In the genomic region with DNA sequence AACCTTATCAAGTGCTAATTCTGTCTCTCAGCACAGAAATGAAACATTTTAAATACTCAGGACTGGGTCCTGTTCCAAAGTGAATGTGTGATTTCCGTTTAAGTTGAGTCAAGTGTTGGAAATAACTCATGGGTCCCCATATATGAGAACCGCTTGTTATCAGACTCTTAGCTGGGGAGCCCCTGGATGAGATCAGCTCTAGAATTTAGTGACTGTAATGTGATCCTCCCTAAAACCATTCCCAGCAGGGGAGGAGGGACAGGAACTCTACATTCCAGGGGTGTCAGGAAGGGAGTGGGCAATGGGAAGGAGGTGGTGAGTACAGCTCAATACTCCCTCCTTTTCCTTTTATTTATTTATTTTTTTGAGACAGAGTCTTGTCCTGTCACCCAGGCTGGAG, we compare ENCODE assay signal across 2 cellular contexts.
TF ChIP-seq lines count a peak whose summit lies in the region.

No MANE protein-coding gene starts in this region.

TF ChIP-seq in GM23338, 12 proteins besides CTCF, POLR2A, EP300 and RAD21 (continued from another document):
- no peak for TF ChIP-seq EZH2phosphoT487 (IDR thresholded peaks at IDR 0.05; ENCODE audit: unreplicated experiment)

TF ChIP-seq in WTC11, 78 proteins besides CTCF, POLR2A, EP300 and RAD21 (continued from another document):
- no peak for TF ChIP-seq IRF1 (CRISPR knock-in tag; IDR thresholded peaks at IDR 0.05)
- TF ChIP-seq, protein P1, sequence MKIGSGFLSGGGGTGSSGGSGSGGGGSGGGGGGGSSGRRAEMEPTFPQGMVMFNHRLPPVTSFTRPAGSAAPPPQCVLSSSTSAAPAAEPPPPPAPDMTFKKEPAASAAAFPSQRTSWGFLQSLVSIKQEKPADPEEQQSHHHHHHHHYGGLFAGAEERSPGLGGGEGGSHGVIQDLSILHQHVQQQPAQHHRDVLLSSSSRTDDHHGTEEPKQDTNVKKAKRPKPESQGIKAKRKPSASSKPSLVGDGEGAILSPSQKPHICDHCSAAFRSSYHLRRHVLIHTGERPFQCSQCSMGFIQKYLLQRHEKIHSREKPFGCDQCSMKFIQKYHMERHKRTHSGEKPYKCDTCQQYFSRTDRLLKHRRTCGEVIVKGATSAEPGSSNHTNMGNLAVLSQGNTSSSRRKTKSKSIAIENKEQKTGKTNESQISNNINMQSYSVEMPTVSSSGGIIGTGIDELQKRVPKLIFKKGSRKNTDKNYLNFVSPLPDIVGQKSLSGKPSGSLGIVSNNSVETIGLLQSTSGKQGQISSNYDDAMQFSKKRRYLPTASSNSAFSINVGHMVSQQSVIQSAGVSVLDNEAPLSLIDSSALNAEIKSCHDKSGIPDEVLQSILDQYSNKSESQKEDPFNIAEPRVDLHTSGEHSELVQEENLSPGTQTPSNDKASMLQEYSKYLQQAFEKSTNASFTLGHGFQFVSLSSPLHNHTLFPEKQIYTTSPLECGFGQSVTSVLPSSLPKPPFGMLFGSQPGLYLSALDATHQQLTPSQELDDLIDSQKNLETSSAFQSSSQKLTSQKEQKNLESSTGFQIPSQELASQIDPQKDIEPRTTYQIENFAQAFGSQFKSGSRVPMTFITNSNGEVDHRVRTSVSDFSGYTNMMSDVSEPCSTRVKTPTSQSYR (CRISPR knock-in tag; IDR thresholded peaks at IDR 0.05), result no peak
- TF ChIP-seq GTF2I (CRISPR knock-in tag; conservative IDR thresholded peaks at IDR 0.05), result no peak
- TF ChIP-seq RORB (CRISPR knock-in tag; IDR thresholded peaks at IDR 0.05), result no peak
- TF ChIP-seq, protein P2, sequence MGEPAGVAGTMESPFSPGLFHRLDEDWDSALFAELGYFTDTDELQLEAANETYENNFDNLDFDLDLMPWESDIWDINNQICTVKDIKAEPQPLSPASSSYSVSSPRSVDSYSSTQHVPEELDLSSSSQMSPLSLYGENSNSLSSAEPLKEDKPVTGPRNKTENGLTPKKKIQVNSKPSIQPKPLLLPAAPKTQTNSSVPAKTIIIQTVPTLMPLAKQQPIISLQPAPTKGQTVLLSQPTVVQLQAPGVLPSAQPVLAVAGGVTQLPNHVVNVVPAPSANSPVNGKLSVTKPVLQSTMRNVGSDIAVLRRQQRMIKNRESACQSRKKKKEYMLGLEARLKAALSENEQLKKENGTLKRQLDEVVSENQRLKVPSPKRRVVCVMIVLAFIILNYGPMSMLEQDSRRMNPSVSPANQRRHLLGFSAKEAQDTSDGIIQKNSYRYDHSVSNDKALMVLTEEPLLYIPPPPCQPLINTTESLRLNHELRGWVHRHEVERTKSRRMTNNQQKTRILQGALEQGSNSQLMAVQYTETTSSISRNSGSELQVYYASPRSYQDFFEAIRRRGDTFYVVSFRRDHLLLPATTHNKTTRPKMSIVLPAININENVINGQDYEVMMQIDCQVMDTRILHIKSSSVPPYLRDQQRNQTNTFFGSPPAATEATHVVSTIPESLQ (CRISPR knock-in tag; IDR thresholded peaks at IDR 0.05), result no peak
- TF ChIP-seq NFATC4 (CRISPR knock-in tag; IDR thresholded peaks at IDR 0.05), result no peak
- TF ChIP-seq TEAD1 (CRISPR knock-in tag; IDR thresholded peaks at IDR 0.05), result no peak
- TF ChIP-seq KAT7 (CRISPR knock-in tag; IDR thresholded peaks at IDR 0.05; ENCODE audit: borderline replicate concordance), result no peak
- TF ChIP-seq GABPB1 (CRISPR knock-in tag; IDR thresholded peaks at IDR 0.05), result no peak
- no peak for TF ChIP-seq ZNF317 (CRISPR knock-in tag; IDR thresholded peaks at IDR 0.05; ENCODE audit: borderline replicate concordance, low read depth)
- no peak for TF ChIP-seq JAZF1 (CRISPR knock-in tag; IDR thresholded peaks at IDR 0.05)
- no peak for TF ChIP-seq ATF1 (CRISPR knock-in tag; IDR thresholded peaks at IDR 0.05)
- TF ChIP-seq, protein P3, sequence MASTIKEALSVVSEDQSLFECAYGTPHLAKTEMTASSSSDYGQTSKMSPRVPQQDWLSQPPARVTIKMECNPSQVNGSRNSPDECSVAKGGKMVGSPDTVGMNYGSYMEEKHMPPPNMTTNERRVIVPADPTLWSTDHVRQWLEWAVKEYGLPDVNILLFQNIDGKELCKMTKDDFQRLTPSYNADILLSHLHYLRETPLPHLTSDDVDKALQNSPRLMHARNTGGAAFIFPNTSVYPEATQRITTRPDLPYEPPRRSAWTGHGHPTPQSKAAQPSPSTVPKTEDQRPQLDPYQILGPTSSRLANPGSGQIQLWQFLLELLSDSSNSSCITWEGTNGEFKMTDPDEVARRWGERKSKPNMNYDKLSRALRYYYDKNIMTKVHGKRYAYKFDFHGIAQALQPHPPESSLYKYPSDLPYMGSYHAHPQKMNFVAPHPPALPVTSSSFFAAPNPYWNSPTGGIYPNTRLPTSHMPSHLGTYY (CRISPR knock-in tag; IDR thresholded peaks at IDR 0.05), result no peak
